8 cellular contexts compared by ENCODE assay signal in genomic region chr3:32469151-32469874, GRCh38. TPM values are rescaled to one million over a fixed set of nuclear protein-coding genes. Genes with fewer than 3 reads are reported as not detected.
DNase-seq lines count a peak whose midpoint lies in the region; ATAC-seq and TF ChIP-seq lines count a peak whose summit lies in the region.

No MANE protein-coding gene starts in this region.

- no peaks in the 10 kb centered on the region for H3K9me2 ChIP-seq in SK-N-SH

- intact Hi-C loops in dorsolateral prefrontal cortex (cut with DNase I) = loop anchor here (5.0 to 10.0 kb wide), 3 partner anchors 92 to 175 kb away; no protein-coding TSS in a partner anchor

- H3K4me1 ChIP-seq in SK-N-SH (ENCODE audit: control insufficient read depth in 1 of 2, insufficient read depth in 2 of 2, low read depth in 1 of 2, low read length in 1 of 2) (peaks cover 0 to 13% of the 10 kb centered on the region in 2 experiments; a peak in 3 of 4 replicates), neutrophil (ENCODE audit: control insufficient read depth in 1 of 2, insufficient read depth in 1 of 2, low read depth in 1 of 2, low read length in 1 of 2) (peaks cover 50 to 55% of the 10 kb centered on the region in 2 experiments)

- ATAC-seq in GM18870 (IDR thresholded peaks at IDR 0.05; ENCODE audit: unreplicated experiment) (peak; percentile 16), HG02588 (IDR thresholded peaks at IDR 0.05; ENCODE audit: unreplicated experiment) (peak; percentile 20)

- TF ChIP-seq RAD21 in SK-N-SH (IDR thresholded peaks at IDR 0.05; ENCODE audit: low read length) = no peak

- H3K9ac ChIP-seq in SK-N-SH = no peak overlapping the region

- H3K4me2 ChIP-seq in SK-N-SH = peak overlapping the region; percentile 62

- no peak overlapping the region for H3K4me3 ChIP-seq in SK-N-SH (ENCODE audit: low read depth in 2 of 2, low read length in 1 of 2)
- H3K4me3 ChIP-seq in neutrophil (ENCODE audit: low read depth in 1 of 2, low read length in 1 of 2) = no peak overlapping the region
- no peak overlapping the region for H3K4me3 ChIP-seq in dorsolateral prefrontal cortex

- no peaks in the 10 kb centered on the region for H3K9me3 ChIP-seq in SK-N-SH
- no peaks in the 10 kb centered on the region for H3K9me3 ChIP-seq in neutrophil

- TF ChIP-seq CTCF in SK-N-SH (IDR thresholded peaks at IDR 0.05) (no peak), neutrophil (IDR thresholded peaks at IDR 0.05) (no peak), dorsolateral prefrontal cortex (IDR thresholded peaks at IDR 0.05 in 54 of 56, conservative IDR thresholded peaks at IDR 0.05 in 2 of 56; ENCODE audit: low read depth in 1 of 56, partially characterized antibody in 56 of 56) (no peak)

- H3K27me3 ChIP-seq in SK-N-SH (ENCODE audit: insufficient read depth) (no peaks in the 10 kb centered on the region), neutrophil (no peaks in the 10 kb centered on the region), dorsolateral prefrontal cortex (no peaks in the 10 kb centered on the region)

- DNase-seq in SK-N-SH (no peak), dorsolateral prefrontal cortex (no peak), NCI-H1417 (lab: John Stamatoyannopoulos, UW) (no peak), kidney tubule cell (ENCODE audit: low spot score) (no peak), NCI-H2029 (lab: John Stamatoyannopoulos, UW) (no peak)

- H3K36me3 ChIP-seq in SK-N-SH (replicated peaks in 1 of 2; ENCODE audit: control insufficient read depth in 1 of 2, insufficient read depth in 2 of 2, low read length in 1 of 2) (peaks cover 5 to 7% of the 10 kb centered on the region in 2 experiments), neutrophil (peaks cover 64% of the 10 kb centered on the region)

- H3F3A ChIP-seq in SK-N-SH (replicated peaks; ENCODE audit: insufficient read depth) = peaks cover 16% of the 10 kb centered on the region

- peaks cover 5% of the 10 kb centered on the region; the same call in 1 of the 2 replicates for H3K79me2 ChIP-seq in SK-N-SH (ENCODE audit: insufficient read depth)

- POLR2A ChIA-PET in SK-N-SH (lab: Yijun Ruan, JAX) = no interaction called here

- peak overlapping the region in 1 of 2 experiments; percentile 40; a peak in 2 of 4 replicates for H3K27ac ChIP-seq in SK-N-SH (ENCODE audit: low read depth in 2 of 2, low read length in 1 of 2)
- peak overlapping the region; percentile 76 for H3K27ac ChIP-seq in neutrophil
- no peak overlapping the region for H3K27ac ChIP-seq in dorsolateral prefrontal cortex

- H4K20me1 ChIP-seq in SK-N-SH (ENCODE audit: insufficient read depth) = peaks cover 11% of the 10 kb centered on the region

- no peak for TF ChIP-seq EP300 in SK-N-SH (IDR thresholded peaks at IDR 0.05; ENCODE audit: borderline replicate concordance in 1 of 2, low read depth in 1 of 2, low read length in 1 of 2)

- CTCF ChIA-PET in SK-N-SH (lab: Yijun Ruan, JAX) = interaction anchor here (0.8 to 4.5 kb wide), 12 partner anchors 13 to 452 kb away, joined by 3 to 98 read pairs (median 12); no protein-coding TSS in a partner anchor

- no peak overlapping the region for H2AFZ ChIP-seq in SK-N-SH (ENCODE audit: low read depth)

- WGBS in SK-N-SH (ENCODE audit: low lambda C conversion rate) = 89% methylated on average over 7 of the region's 7 CpGs

TF ChIP-seq in SK-N-SH, 30 proteins besides CTCF, POLR2A, EP300 and RAD21:
- TF ChIP-seq FOXJ3 (CRISPR knock-in tag; IDR thresholded peaks at IDR 0.05) (no peak), NRF1 (IDR thresholded peaks at IDR 0.05; ENCODE audit: low read depth, low read length) (no peak), FOXM1 (IDR thresholded peaks at IDR 0.05; ENCODE audit: low read depth) (no peak), JUND (IDR thresholded peaks at IDR 0.05) (no peak), MEF2A (IDR thresholded peaks at IDR 0.05; ENCODE audit: borderline replicate concordance, low read depth) (no peak), USF2 (IDR thresholded peaks at IDR 0.05; ENCODE audit: borderline replicate concordance, low read depth, low read length) (no peak), TEAD4 (IDR thresholded peaks at IDR 0.05; ENCODE audit: borderline replicate concordance, insufficient read depth) (no peak), POLR2AphosphoS5 (IDR thresholded peaks at IDR 0.05; ENCODE audit: low read depth, low read length) (no peak), GATA2 (CRISPR knock-in tag; IDR thresholded peaks at IDR 0.05) (no peak), ELF1 (IDR thresholded peaks at IDR 0.05) (no peak), RCOR1 (IDR thresholded peaks at IDR 0.05; ENCODE audit: low read length) (no peak), RFX5 (IDR thresholded peaks at IDR 0.05; ENCODE audit: low read length) (no peak), YY1 (IDR thresholded peaks at IDR 0.05; ENCODE audit: low read depth) (no peak), NFIC (IDR thresholded peaks at IDR 0.05; ENCODE audit: borderline replicate concordance) (no peak), RXRA (IDR thresholded peaks at IDR 0.05; ENCODE audit: borderline replicate concordance, low read depth) (no peak)
- TF ChIP-seq, protein P1, sequence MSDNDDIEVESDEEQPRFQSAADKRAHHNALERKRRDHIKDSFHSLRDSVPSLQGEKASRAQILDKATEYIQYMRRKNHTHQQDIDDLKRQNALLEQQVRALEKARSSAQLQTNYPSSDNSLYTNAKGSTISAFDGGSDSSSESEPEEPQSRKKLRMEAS (IDR thresholded peaks at IDR 0.05; ENCODE audit: low read depth) = no peak
- TF ChIP-seq, protein P2, sequence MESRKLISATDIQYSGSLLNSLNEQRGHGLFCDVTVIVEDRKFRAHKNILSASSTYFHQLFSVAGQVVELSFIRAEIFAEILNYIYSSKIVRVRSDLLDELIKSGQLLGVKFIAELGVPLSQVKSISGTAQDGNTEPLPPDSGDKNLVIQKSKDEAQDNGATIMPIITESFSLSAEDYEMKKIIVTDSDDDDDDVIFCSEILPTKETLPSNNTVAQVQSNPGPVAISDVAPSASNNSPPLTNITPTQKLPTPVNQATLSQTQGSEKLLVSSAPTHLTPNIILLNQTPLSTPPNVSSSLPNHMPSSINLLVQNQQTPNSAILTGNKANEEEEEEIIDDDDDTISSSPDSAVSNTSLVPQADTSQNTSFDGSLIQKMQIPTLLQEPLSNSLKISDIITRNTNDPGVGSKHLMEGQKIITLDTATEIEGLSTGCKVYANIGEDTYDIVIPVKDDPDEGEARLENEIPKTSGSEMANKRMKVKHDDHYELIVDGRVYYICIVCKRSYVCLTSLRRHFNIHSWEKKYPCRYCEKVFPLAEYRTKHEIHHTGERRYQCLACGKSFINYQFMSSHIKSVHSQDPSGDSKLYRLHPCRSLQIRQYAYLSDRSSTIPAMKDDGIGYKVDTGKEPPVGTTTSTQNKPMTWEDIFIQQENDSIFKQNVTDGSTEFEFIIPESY (IDR thresholded peaks at IDR 0.05; ENCODE audit: borderline replicate concordance, low read depth) = no peak

RNA-seq across cellular contexts. Expression of gene CMTM6, which starts 33.3 kb away (rescaled TPM):
- polyA plus RNA-seq in SK-N-SH (2012; rRNA removed) = 29.8 and 37.8 TPM in 2 replicates
- polyA plus RNA-seq in SK-N-SH (2012; cell fraction: cytosol; rRNA removed) = 54.7 and 70.8 TPM in 2 replicates
- polyA plus RNA-seq in SK-N-SH (2012; cell fraction: nucleus; rRNA removed) = 5.2 and 13.8 TPM in 2 replicates
- 10 to 100 TPM in 73 of 120 experiments, 1 to 10 TPM in 47; 6.4 to 19.8 (median 10.5) TPM for total RNA-seq in dorsolateral prefrontal cortex
